ENCODE assay signal across 8 cellular contexts in the genomic region with DNA sequence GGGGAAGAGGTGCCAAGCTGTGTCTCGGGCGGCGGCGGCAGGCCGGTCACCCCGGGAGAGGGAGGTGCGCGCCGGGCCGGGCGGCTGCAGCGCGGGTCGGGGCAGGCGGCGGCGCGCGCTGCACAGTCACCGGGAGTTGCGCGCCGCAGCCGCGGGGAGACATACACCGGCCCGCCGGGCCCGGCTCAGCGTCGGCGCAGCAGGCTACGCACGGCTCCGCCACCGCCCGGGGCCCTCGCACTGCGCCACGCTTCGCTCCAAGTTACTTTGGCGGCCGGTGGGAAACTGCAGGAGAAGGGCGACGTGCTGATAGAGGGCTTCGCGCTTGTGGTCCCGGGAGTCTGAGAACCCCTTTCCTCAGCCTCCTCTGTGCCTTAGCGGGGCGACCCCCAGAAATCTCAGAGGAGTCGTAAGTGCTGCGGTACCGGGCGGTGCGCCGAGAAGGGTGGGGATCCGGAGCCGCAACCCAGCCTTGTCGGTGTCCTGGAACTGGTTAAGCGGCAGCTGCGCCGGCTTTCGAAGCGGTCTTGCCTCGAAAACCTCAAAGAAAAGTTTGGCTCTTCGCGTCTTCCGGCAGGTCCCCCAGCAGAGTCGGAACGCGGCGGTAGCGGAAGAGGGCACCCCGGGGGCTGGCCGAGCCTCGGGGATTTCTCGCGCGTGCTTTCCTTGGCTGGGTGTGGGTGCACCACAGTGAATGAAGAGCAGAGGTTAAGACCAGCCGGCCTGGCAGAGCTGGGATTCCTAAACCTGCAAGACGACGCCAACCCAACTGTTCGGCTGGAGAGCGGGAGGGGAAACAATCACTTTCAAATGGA. TPM values are rescaled to one million over a fixed set of nuclear protein-coding genes. Genes with fewer than 3 reads are reported as not detected.
DNase-seq lines count a peak whose midpoint lies in the region; ATAC-seq, FAIRE-seq and TF ChIP-seq lines count a peak whose summit lies in the region.

Gene EFNA5 (minus strand): TSS at position 11 of the 815 bp plus-strand sequence.

- WGBS in pancreas, 2 donors: 1% methylated on average over 71 to 84 of the region's 84 CpGs

- H3K4me3 ChIP-seq in pancreas: peak within 1 kb of the TSS; percentile 11 to 54 (median 28)

- peaks cover 0 to 9% (median 8%) of the 10 kb centered on the region in 3 donors for H3K4me1 ChIP-seq in pancreas

- H3K9me3 Mint-ChIP-seq in activated naive CD8-positive, alpha-beta T cell treated with anti-CD3 and anti-CD28 coated beads, Interleukin-2, amount 10 ng/mL, durations not matched to agents 7 days and 5 days: no peaks in the 10 kb centered on the region

- H3K9me3 ChIP-seq in pancreas: no peaks in the 10 kb centered on the region

- ATAC-seq in HG02798 (IDR thresholded peaks at IDR 0.05; ENCODE audit: poor library complexity, unreplicated experiment): peak; percentile 36
- ATAC-seq in activated naive CD8-positive, alpha-beta T cell treated with anti-CD3 and anti-CD28 coated beads, Interleukin-2, amount 10 ng/mL, durations not matched to agents 7 days and 5 days (ENCODE audit: low read depth): peak; percentile 55
- ATAC-seq in Right ventricle myocardium superior (ENCODE audit: poor library complexity): peak; percentile 30
- peak in 3 of 4 donors; percentile 27 to 46 (median 30) for ATAC-seq in pancreas
- no peak for ATAC-seq in HG03045 (IDR thresholded peaks at IDR 0.05; ENCODE audit: unreplicated experiment)

- peak within 1 kb of the TSS; percentile 16 for H3K27ac Mint-ChIP-seq in activated naive CD8-positive, alpha-beta T cell treated with anti-CD3 and anti-CD28 coated beads, Interleukin-2, amount 10 ng/mL, durations not matched to agents 7 days and 5 days

- H3K27ac ChIP-seq in pancreas: no peak within 1 kb of the TSS

- no peak for TF ChIP-seq CTCF in pancreas (IDR thresholded peaks at IDR 0.05)

- H3K4me3 Mint-ChIP-seq in activated naive CD8-positive, alpha-beta T cell treated with anti-CD3 and anti-CD28 coated beads, Interleukin-2, amount 10 ng/mL, durations not matched to agents 7 days and 5 days: peak within 1 kb of the TSS; percentile 76

- no peak for FAIRE-seq in pancreas (lab: Jason Lieb, UNC)

- H3K36me3 ChIP-seq in pancreas: no peaks in the 10 kb centered on the region

- DNase-seq in stimulated activated CD4-positive, alpha-beta T cell treated with anti-CD3 and anti-CD28 coated beads, Interleukin-4, amount 100 ng/mL, for 1 hour: peak; percentile 16
- no peak for DNase-seq in stimulated activated CD4-positive, alpha-beta T cell treated with anti-CD3 and anti-CD28 coated beads, Interleukin-12 subunit alpha, Interleukin-12 subunit beta, amount 100 ng/mL, for 4 hours
- DNase-seq in NCI-H510A treated with DMSO at 0.1 percent for 48 hours (lab: John Stamatoyannopoulos, UW) (peak; percentile 10), Right ventricle myocardium superior (peak; percentile 64), pancreas (peak in 5 of 6 donors; percentile 12 to 72 (median 24))
- peak; percentile 63 for DNase-seq in activated naive CD8-positive, alpha-beta T cell treated with anti-CD3 and anti-CD28 coated beads, Interleukin-2, amount 10 ng/mL, durations not matched to agents 7 days and 5 days

- peaks cover 82% of the 10 kb centered on the region for H3K27me3 Mint-ChIP-seq in activated naive CD8-positive, alpha-beta T cell treated with anti-CD3 and anti-CD28 coated beads, Interleukin-2, amount 10 ng/mL, durations not matched to agents 7 days and 5 days

- POLR2A ChIA-PET in activated naive CD8-positive, alpha-beta T cell treated with anti-CD3 and anti-CD28 coated beads, Interleukin-2, amount 10 ng/mL, durations not matched to agents 7 days and 5 days (lab: Charles Lee): no interaction called here

- intact Hi-C loops in Right ventricle myocardium superior (cut with DNase I) (loop anchor here (5.0 to 10.0 kb wide), 2 partner anchors 286 to 569 kb away; no protein-coding TSS in a partner anchor), pancreas (cut with DNase I) (no loop called here)

- H3K4me1 Mint-ChIP-seq in activated naive CD8-positive, alpha-beta T cell treated with anti-CD3 and anti-CD28 coated beads, Interleukin-2, amount 10 ng/mL, durations not matched to agents 7 days and 5 days: peaks cover 28% of the 10 kb centered on the region

- H3K36me3 Mint-ChIP-seq in activated naive CD8-positive, alpha-beta T cell treated with anti-CD3 and anti-CD28 coated beads, Interleukin-2, amount 10 ng/mL, durations not matched to agents 7 days and 5 days: no peaks in the 10 kb centered on the region

- H3K27me3 ChIP-seq in pancreas: peaks cover 0 to 27% (median 4%) of the 10 kb centered on the region in 4 donors

RNA-seq across cellular contexts. Expression of gene EFNA5, which starts in this region (rescaled TPM):
- not detected for total RNA-seq in activated naive CD8-positive, alpha-beta T cell treated with anti-CD3 and anti-CD28 coated beads, Interleukin-2, amount 10 ng/mL, durations not matched to agents 7 days and 5 days
- total RNA-seq in Right ventricle myocardium superior: 25.7 TPM
- total RNA-seq in pancreas: 1 to 10 TPM in 5 of 6 donors, under 1 TPM in 1; 0.23 to 3.8 (median 2.2) TPM
- 1 to 10 TPM in 1 of 2 donors, under 1 TPM in 1; 0.72 to 2.2 TPM for polyA plus RNA-seq in pancreas

Comparison
In these comparisons a context has a peak if more than half of its experiments do, and no peak if none do; other contexts are left out.
1. Peak in DNase-seq and ATAC-seq in activated naive CD8-positive, alpha-beta T cell treated with anti-CD3 and anti-CD28 coated beads, Interleukin-2, amount 10 ng/mL, durations not matched to agents 7 days and 5 days; RNA of the gene not detected or under 1 TPM.